Comparison of ENCODE assay signal across 8 cellular contexts in the genomic region with DNA sequence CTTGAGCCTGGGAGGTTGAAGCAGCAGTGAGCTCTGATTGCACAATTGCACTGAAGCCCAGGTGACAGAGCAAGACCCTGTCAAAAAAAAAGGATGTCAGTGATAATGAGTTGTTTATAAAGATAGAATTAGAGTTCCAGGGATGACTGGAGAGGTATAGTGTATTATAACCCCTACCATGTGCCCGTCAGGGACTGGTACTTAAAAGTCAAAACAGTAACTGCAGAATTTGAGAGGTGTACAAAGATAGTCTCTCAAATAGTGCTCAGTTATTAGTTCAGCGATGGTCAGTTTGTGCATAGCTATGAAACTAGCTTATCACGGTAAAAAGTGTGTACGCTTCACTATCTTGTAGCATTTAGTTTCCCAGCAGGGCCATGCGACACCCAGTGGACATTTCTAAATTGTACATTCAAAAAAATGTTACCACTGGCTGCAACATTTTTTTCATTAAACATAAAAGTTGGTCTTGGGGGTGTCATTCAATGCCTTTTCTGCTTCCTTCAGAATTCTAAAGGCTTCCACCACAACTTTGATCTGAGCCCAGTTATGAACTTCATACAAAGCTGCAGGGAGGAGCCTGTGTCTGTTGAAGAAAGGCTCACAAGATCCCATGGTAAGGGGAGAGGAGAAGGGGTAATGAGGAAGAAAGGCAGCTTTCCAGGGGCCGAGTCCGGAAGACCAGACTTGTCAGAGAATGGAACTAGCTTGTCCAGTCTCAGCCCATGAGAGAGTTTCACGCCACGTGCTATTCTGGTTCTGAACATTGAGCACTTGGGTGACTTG. TPM values are rescaled to one million over a fixed set of nuclear protein-coding genes. Genes with fewer than 3 reads are reported as not detected.
A peak's percentile ranks its signal among the peaks of the same experiment; 100 is the strongest.
DNase-seq lines count a peak whose midpoint lies in the region; ATAC-seq, FAIRE-seq and TF ChIP-seq lines count a peak whose summit lies in the region.

No MANE protein-coding gene starts in this region.

- CTCF ChIA-PET in MCF 10A (lab: Yijun Ruan, JAX) = interaction anchor here (0.6 to 2.7 kb wide), 22 partner anchors 9 to 84 kb away, joined by 3 to 18 read pairs (median 3); no protein-coding TSS in a partner anchor
- CTCF ChIA-PET in H1 (lab: Charles Lee; ENCODE audit: partially characterized antibody) = interaction anchor here (0.7 to 1.6 kb wide), 3 partner anchors 11 to 45 kb away, joined by 3 to 4 read pairs (median 3); no protein-coding TSS in a partner anchor

- no peak overlapping the region for H3K27ac Mint-ChIP-seq in MCF 10A (ENCODE audit: low read depth, unreplicated experiment)

- POLR2A ChIA-PET in MCF 10A (lab: Yijun Ruan, JAX) = interaction anchor here (0.5 kb wide), 1 partner anchor 9 kb away, joined by 3 read pairs; no protein-coding TSS in a partner anchor
- POLR2A ChIA-PET in H1 (lab: Charles Lee; ENCODE audit: partially characterized antibody) = interaction anchor here (0.9 kb wide), 1 partner anchor 11 kb away, joined by 4 read pairs; no protein-coding TSS in a partner anchor

- no peak overlapping the region for H3K56ac ChIP-seq in H1 (replicated peaks; ENCODE audit: insufficient read length, low read depth, low read length)

- ATAC-seq in thoracic aorta (ENCODE audit: insufficient number of reproducible peaks, low FRiP score, low read depth) (no peak), HG03457 (IDR thresholded peaks at IDR 0.05; ENCODE audit: unreplicated experiment) (no peak), HG02623 (IDR thresholded peaks at IDR 0.05; ENCODE audit: unreplicated experiment) (no peak)

- H3K23me2 ChIP-seq in H1 (ENCODE audit: low read depth, low read length) = no peaks in the 10 kb centered on the region

- 97% methylated on average over 7 of the region's 9 CpGs; no CpG with 5 or more reads in 1 of the 2 experiments for WGBS in H1 (ENCODE audit: extremely low coverage in 1 of 2, insufficient coverage in 1 of 2, insufficient read length in 1 of 2, insufficient replicate concordance in 2 of 2, low coverage in 1 of 2, low lambda C conversion rate in 2 of 2, missing lambda C conversion rate in 1 of 2), 2 experiments

- H3K4me3 Mint-ChIP-seq in MCF 10A (ENCODE audit: unreplicated experiment) = no peak overlapping the region

- DNase-seq in MCF 10A (ENCODE audit: unreplicated experiment) = peak; percentile 52
- no peak for DNase-seq in breast epithelium (ENCODE audit: low spot score in 2 of 2)
- peak; percentile 23 for DNase-seq in NOMO-1 treated with DMSO at 0.1 percent for 48 hours (lab: John Stamatoyannopoulos, UW; ENCODE audit: unreplicated experiment)
- DNase-seq in H1 (ENCODE audit: low read depth in 1 of 2, low spot score in 2 of 2) = no peak
- DNase-seq in thoracic aorta (ENCODE audit: low spot score) = no peak
- no peak for DNase-seq in NCI-H2107 treated with DMSO at 0.1 percent for 48 hours (lab: John Stamatoyannopoulos, UW; ENCODE audit: unreplicated experiment)

- no peak overlapping the region for H2BK5ac ChIP-seq in H1 (ENCODE audit: low read depth, low read length)

- no peak overlapping the region for H2BK20ac ChIP-seq in H1 (ENCODE audit: low read length)

- no peak for TF ChIP-seq EP300 in H1 (IDR thresholded peaks at IDR 0.05; ENCODE audit: borderline replicate concordance in 1 of 2, low read depth in 2 of 2, low read length in 2 of 2)

- BruUV-seq in MCF 10A (replicated peaks; lab: Mats Ljungman, UMichigan) = no TSS peak

- no peaks in the 10 kb centered on the region for H3K79me1 ChIP-seq in H1 (ENCODE audit: low read depth, low read length)

- no peak overlapping the region for H2BK15ac ChIP-seq in H1 (ENCODE audit: low read length)

- FAIRE-seq in H1 (lab: Jason Lieb, UNC) = peak; percentile 13

- H2AFZ ChIP-seq in H1 (ENCODE audit: low read length) = no peak overlapping the region

- H4K91ac ChIP-seq in H1 (replicated peaks; ENCODE audit: insufficient read length, low read length) = no peak overlapping the region

- no peaks in the 10 kb centered on the region for H3K9me3 Mint-ChIP-seq in MCF 10A (ENCODE audit: unreplicated experiment)

- no peak overlapping the region for H2BK120ac ChIP-seq in H1 (replicated peaks; ENCODE audit: low read depth, low read length)

- no peak overlapping the region for H3K23ac ChIP-seq in H1 (ENCODE audit: insufficient read length)

- intact Hi-C loops in MCF 10A (cut with micrococcal nuclease) (loop anchor here (1.0 kb wide), 2 partner anchors 175 to 1171 kb away; no protein-coding TSS in a partner anchor), breast epithelium (cut with DNase I; ENCODE audit: low total_unique reads) (no loop called here)

- H3K36me3 ChIP-seq in breast epithelium = no peaks in the 10 kb centered on the region
- H3K36me3 ChIP-seq in H1 (ENCODE audit: control insufficient read depth in 2 of 4, insufficient read depth in 4 of 4, low read length in 3 of 4) = no peaks in the 10 kb centered on the region
- no peaks in the 10 kb centered on the region for H3K36me3 ChIP-seq in thoracic aorta

- no peak overlapping the region for H4K8ac ChIP-seq in H1 (ENCODE audit: extremely low read depth, insufficient read depth, low read length)

- no peaks in the 10 kb centered on the region for H3K27me3 Mint-ChIP-seq in MCF 10A (ENCODE audit: insufficient read depth, unreplicated experiment)

- no peak overlapping the region for H3K4me2 ChIP-seq in H1 (ENCODE audit: insufficient read depth in 1 of 2, low read depth in 2 of 2, low read length in 2 of 2)

- no peak overlapping the region for H2AK5ac ChIP-seq in H1 (ENCODE audit: low read depth, low read length)

- H3K18ac ChIP-seq in H1 (ENCODE audit: extremely low read depth, low read length) = no peak overlapping the region

- peak; percentile 53 for TF ChIP-seq CTCF in MCF 10A (IDR thresholded peaks at IDR 0.05; ENCODE audit: unreplicated experiment)
- no peak for TF ChIP-seq CTCF in breast epithelium (IDR thresholded peaks at IDR 0.05)
- peak in 1 of 3 experiments; percentile 9; a peak in 1 of 4 replicates for TF ChIP-seq CTCF in H1 (IDR thresholded peaks at IDR 0.05; ENCODE audit: control extremely low read depth in 1 of 3, insufficient read depth in 1 of 3, low read depth in 1 of 3, low read length in 3 of 3)
- TF ChIP-seq CTCF in thoracic aorta (IDR thresholded peaks at IDR 0.05) = peak; percentile 25

- H3K27ac ChIP-seq in breast epithelium (no peak overlapping the region), H1 (ENCODE audit: low read depth, low read length) (no peak overlapping the region), thoracic aorta (no peak overlapping the region)

- no peak overlapping the region for H2BK12ac ChIP-seq in H1 (ENCODE audit: low read depth, low read length)

- H3K27me3 ChIP-seq in breast epithelium (peaks cover 0 to 4% of the 10 kb centered on the region in 2 donors), H1 (replicated peaks in 1 of 4; ENCODE audit: control insufficient read depth in 3 of 4, extremely low read depth in 1 of 4, insufficient read depth in 3 of 4, low read length in 3 of 4) (no peaks in the 10 kb centered on the region), thoracic aorta (replicated peaks; ENCODE audit: insufficient read depth) (no peaks in the 10 kb centered on the region)

- no peaks in the 10 kb centered on the region for H3K36me3 Mint-ChIP-seq in MCF 10A (ENCODE audit: insufficient read depth, unreplicated experiment)

- H3K79me2 ChIP-seq in H1 (ENCODE audit: control insufficient read depth in 1 of 2, insufficient read depth in 2 of 2, low read length in 2 of 2) = no peaks in the 10 kb centered on the region

- TF ChIP-seq POLR2A in breast epithelium (IDR thresholded peaks at IDR 0.05) = no peak
- no peak for TF ChIP-seq POLR2A in H1 (IDR thresholded peaks at IDR 0.05; ENCODE audit: control extremely low read depth in 1 of 2, low read depth in 2 of 2, low read length in 2 of 2)

- H3K4me3 ChIP-seq in breast epithelium (no peak overlapping the region), H1 (ENCODE audit: extremely low read depth in 1 of 4, insufficient read depth in 2 of 4, low read depth in 3 of 4, low read length in 4 of 4) (no peak overlapping the region), thoracic aorta (no peak overlapping the region)

- TF ChIP-seq RAD21 in H1 (IDR thresholded peaks at IDR 0.05 in 1 of 2, conservative IDR thresholded peaks at IDR 0.05 in 1 of 2; ENCODE audit: low read depth in 2 of 2, low read length in 2 of 2) = peak; percentile 33 to 40

- H3K9ac ChIP-seq in H1 (replicated peaks in 1 of 4; ENCODE audit: extremely low read depth in 1 of 4, low read depth in 3 of 4, low read length in 3 of 4) = no peak overlapping the region

- H4K5ac ChIP-seq in H1 (ENCODE audit: insufficient read length, low read depth, low read length) = no peak overlapping the region

- H4K20me1 ChIP-seq in H1 (replicated peaks in 1 of 2; ENCODE audit: control insufficient read depth in 1 of 2, insufficient read depth in 2 of 2, low read length in 2 of 2) = no peaks in the 10 kb centered on the region

- H3K9me3 ChIP-seq in breast epithelium (no peaks in the 10 kb centered on the region), H1 (ENCODE audit: insufficient read depth in 2 of 2, low read depth in 1 of 2, low read length in 1 of 2) (no peaks in the 10 kb centered on the region), thoracic aorta (no peaks in the 10 kb centered on the region)

- H3K4me1 ChIP-seq in breast epithelium (no peaks in the 10 kb centered on the region), H1 (replicated peaks in 1 of 4; ENCODE audit: control insufficient read depth in 3 of 4, insufficient read depth in 4 of 4, low read length in 3 of 4) (no peaks in the 10 kb centered on the region), thoracic aorta (ENCODE audit: control insufficient read depth in 1 of 2, low read depth in 2 of 2) (no peaks in the 10 kb centered on the region)

- no peak overlapping the region for H3K14ac ChIP-seq in H1 (ENCODE audit: insufficient read length)

- H3K4me1 Mint-ChIP-seq in MCF 10A (ENCODE audit: insufficient read depth, unreplicated experiment) = no peaks in the 10 kb centered on the region

- H3K4ac ChIP-seq in H1 (replicated peaks; ENCODE audit: insufficient read length, low read depth, low read length) = no peak overlapping the region

TF ChIP-seq in H1, 55 proteins besides CTCF, POLR2A, EP300 and RAD21 (continues in another document):
- no peak for TF ChIP-seq YY1 (IDR thresholded peaks at IDR 0.05; ENCODE audit: low read depth, low read length)
- no peak for TF ChIP-seq SIX5 (IDR thresholded peaks at IDR 0.05; ENCODE audit: low read depth, low read length)
- TF ChIP-seq BACH1 (IDR thresholded peaks at IDR 0.05; ENCODE audit: low read length) = no peak

RNA-seq across cellular contexts. Expression of a gene that starts 9.2 kb away (rescaled TPM):
- total RNA-seq in MCF 10A (2022) (not detected in 2 replicates), breast epithelium (10 to 100 TPM; 23.1 to 84.7 (median 40.6) TPM), thoracic aorta (1 to 10 TPM in 1 of 2 donors, under 1 TPM in 1; 0.41 to 1.5 TPM)
- 65.3 and 65.4 TPM in 2 replicates for total RNA-seq in H1 (2021; fragmentation: NEBNext Ultra II Directional; extraction: Animal tissue kit (Norgen Biotek cat#: 25700))
- 52.8 and 63.7 TPM in 2 replicates for polyA plus RNA-seq in H1 (2011; rRNA removed)
- polyA plus RNA-seq in H1 (2011; cell fraction: cytosol; rRNA removed) = 60.6 TPM
- 54.9 TPM for polyA plus RNA-seq in H1 (2011; cell fraction: nucleus; rRNA removed)
- 49.3 to 58.7 TPM (median 56.4 TPM) in 4 replicates for polyA plus RNA-seq in H1 (2012, experiment 1 of 2)
- polyA plus RNA-seq in H1 (2012, experiment 2 of 2) = 26.6 TPM
- 29.1 TPM for polyA plus RNA-seq in H1 (2013, experiment 1 of 2)
- polyA plus RNA-seq in H1 (2013, experiment 2 of 2) = 29.7 TPM
- 78.1 and 104 TPM in 2 replicates for polyA minus RNA-seq in H1 (2011; rRNA and poly(A)+ RNA removed)
- polyA minus RNA-seq in H1 (2011; cell fraction: cytosol; rRNA and poly(A)+ RNA removed) = 55.3 TPM
- polyA minus RNA-seq in H1 (2011; cell fraction: nucleus; rRNA and poly(A)+ RNA removed) = 40.5 TPM

Comparison
In these comparisons a context has a peak if more than half of its experiments do, and no peak if none do; other contexts are left out.
1. DNase-seq: peak in MCF 10A (single experiment) and NOMO-1 treated with DMSO at 0.1 percent for 48 hours (single experiment); none in breast epithelium (0 of 2), H1 (0 of 2), thoracic aorta (single experiment) and NCI-H2107 treated with DMSO at 0.1 percent for 48 hours (single experiment).
2. CTCF ChIP-seq: peak in MCF 10A (single experiment) and thoracic aorta (single experiment); none in breast epithelium (0 of 3).
3. RNA of a gene that starts 9.2 kb away (total RNA-seq): 65.3 to 65.4 TPM in H1 and 23.1 to 84.7 TPM in breast epithelium; 0.41 to 1.5 TPM in thoracic aorta and not detected in MCF 10A; every median in the first group is over 4 times any median in the second.